1 cellular context compared by ENCODE assay signal in genomic region chr6:131054392-131055250, GRCh38.
A peak's percentile ranks its signal among the peaks of the same experiment; 100 is the strongest.
TF ChIP-seq lines count a peak whose summit lies in the region.

No MANE protein-coding gene starts in this region.

TF ChIP-seq in HEK293, 187 proteins besides CTCF, POLR2A, EP300 and RAD21 (continued from another document):
- TF ChIP-seq ZNF280D (tag by site-specific recombination; IDR thresholded peaks at IDR 0.05): no peak
- peak; percentile 33 for TF ChIP-seq ZNF510 (tag by site-specific recombination; IDR thresholded peaks at IDR 0.05; ENCODE audit: insufficient replicate concordance)
- TF ChIP-seq TRIM28 (IDR thresholded peaks at IDR 0.05; ENCODE audit: borderline replicate concordance, low read length): peak; percentile 95; the same call in 1 of the 2 replicates
